In the genomic region with DNA sequence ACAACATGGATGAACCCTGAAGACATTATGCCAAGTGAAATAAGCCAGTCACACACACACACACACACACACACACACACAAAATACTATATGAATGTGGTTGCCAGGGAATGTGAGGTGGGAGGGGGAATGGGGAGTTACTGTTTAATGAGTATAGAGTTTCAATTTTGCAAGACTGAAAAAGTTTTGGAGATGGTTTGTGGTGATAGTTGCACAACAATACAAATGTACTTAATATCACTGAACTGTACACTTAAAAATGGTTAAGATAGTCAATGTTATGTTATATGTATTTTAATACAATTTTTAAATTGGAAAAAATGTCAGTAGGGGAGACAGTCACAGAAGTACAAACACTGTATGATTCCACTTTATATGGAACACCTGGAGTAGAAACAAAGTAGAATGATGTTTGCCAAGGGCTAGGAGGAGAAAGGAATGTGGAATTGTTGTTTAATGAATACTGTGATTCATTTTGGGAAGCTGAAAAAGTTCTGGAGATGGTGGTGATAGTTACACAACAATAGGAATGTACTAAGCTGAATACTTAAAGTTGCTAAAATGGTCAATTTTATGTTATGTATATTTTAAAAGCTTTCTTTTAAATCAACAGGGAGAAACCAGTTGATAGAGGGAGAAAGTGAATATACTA, we compare ENCODE assay signal across 1 cellular context.
TF ChIP-seq lines count a peak whose summit lies in the region.

No MANE protein-coding gene starts in this region.

TF ChIP-seq in liver, 16 proteins besides CTCF, POLR2A, EP300 and RAD21 (continued from another document):
- TF ChIP-seq, protein P1, sequence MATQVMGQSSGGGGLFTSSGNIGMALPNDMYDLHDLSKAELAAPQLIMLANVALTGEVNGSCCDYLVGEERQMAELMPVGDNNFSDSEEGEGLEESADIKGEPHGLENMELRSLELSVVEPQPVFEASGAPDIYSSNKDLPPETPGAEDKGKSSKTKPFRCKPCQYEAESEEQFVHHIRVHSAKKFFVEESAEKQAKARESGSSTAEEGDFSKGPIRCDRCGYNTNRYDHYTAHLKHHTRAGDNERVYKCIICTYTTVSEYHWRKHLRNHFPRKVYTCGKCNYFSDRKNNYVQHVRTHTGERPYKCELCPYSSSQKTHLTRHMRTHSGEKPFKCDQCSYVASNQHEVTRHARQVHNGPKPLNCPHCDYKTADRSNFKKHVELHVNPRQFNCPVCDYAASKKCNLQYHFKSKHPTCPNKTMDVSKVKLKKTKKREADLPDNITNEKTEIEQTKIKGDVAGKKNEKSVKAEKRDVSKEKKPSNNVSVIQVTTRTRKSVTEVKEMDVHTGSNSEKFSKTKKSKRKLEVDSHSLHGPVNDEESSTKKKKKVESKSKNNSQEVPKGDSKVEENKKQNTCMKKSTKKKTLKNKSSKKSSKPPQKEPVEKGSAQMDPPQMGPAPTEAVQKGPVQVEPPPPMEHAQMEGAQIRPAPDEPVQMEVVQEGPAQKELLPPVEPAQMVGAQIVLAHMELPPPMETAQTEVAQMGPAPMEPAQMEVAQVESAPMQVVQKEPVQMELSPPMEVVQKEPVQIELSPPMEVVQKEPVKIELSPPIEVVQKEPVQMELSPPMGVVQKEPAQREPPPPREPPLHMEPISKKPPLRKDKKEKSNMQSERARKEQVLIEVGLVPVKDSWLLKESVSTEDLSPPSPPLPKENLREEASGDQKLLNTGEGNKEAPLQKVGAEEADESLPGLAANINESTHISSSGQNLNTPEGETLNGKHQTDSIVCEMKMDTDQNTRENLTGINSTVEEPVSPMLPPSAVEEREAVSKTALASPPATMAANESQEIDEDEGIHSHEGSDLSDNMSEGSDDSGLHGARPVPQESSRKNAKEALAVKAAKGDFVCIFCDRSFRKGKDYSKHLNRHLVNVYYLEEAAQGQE (IDR thresholded peaks at IDR 0.05) = no peak
- no peak for TF ChIP-seq EGR1 (IDR thresholded peaks at IDR 0.05; ENCODE audit: low read depth in 2 of 2)
- TF ChIP-seq TAF1 (conservative IDR thresholded peaks at IDR 0.05) = no peak
- peak; percentile 37 for TF ChIP-seq YY1 (IDR thresholded peaks at IDR 0.05)
